In genomic region chr4:57110635-57111546, GRCh38 we compare ENCODE assay signal across 8 cellular contexts. TPM values are rescaled to one million over a fixed set of nuclear protein-coding genes. Genes with fewer than 3 reads are reported as not detected.
A peak's percentile ranks its signal among the peaks of the same experiment; 100 is the strongest.
DNase-seq lines count a peak whose midpoint lies in the region; ATAC-seq and TF ChIP-seq lines count a peak whose summit lies in the region.

No MANE protein-coding gene starts in this region.

- H3K36me3 ChIP-seq in WERI-Rb-1 (no peaks in the 10 kb centered on the region), esophagus squamous epithelium (no peaks in the 10 kb centered on the region), transverse colon (no peaks in the 10 kb centered on the region)

- H3K9me3 ChIP-seq in AG04450 (ENCODE audit: control insufficient read depth, insufficient read depth, low read length), result no peaks in the 10 kb centered on the region; the same call in none of the 2 replicates
- H3K9me3 ChIP-seq in WERI-Rb-1 (ENCODE audit: severe bottlenecking), result no peaks in the 10 kb centered on the region
- no peaks in the 10 kb centered on the region for H3K9me3 ChIP-seq in esophagus squamous epithelium
- H3K9me3 ChIP-seq in mononuclear cell (ENCODE audit: low read depth, low read length), result no peaks in the 10 kb centered on the region
- no peaks in the 10 kb centered on the region for H3K9me3 ChIP-seq in transverse colon

- CTCF ChIA-PET in AG04450 (lab: Charles Lee), result interaction anchor here (1.2 to 3.6 kb wide), 2 partner anchors 30 to 53 kb away, joined by 4 to 19 read pairs; no protein-coding TSS in a partner anchor

- H3K4me3 ChIP-seq in AG04450 (ENCODE audit: low read depth, low read length) (peak overlapping the region; percentile 75), WERI-Rb-1 (ENCODE audit: low read depth, low read length) (peak overlapping the region; percentile 49), esophagus squamous epithelium (peak overlapping the region; percentile 58 to 85 (median 70)), mononuclear cell (ENCODE audit: low read length) (peak overlapping the region; percentile 49), transverse colon (peak overlapping the region in 3 of 4 donors; percentile 55 to 83 (median 67))

- no peak for ATAC-seq in HG02973 (IDR thresholded peaks at IDR 0.05; ENCODE audit: unreplicated experiment)

- TF ChIP-seq CTCF in AG04450 (IDR thresholded peaks at IDR 0.05; ENCODE audit: low read depth, low read length) (no peak), GM13977 (IDR thresholded peaks at IDR 0.05; ENCODE audit: extremely low read depth, insufficient read depth, missing control alignments) (no peak), WERI-Rb-1 (IDR thresholded peaks at IDR 0.05; ENCODE audit: low read depth, low read length) (no peak), esophagus squamous epithelium (IDR thresholded peaks at IDR 0.05) (no peak), transverse colon (IDR thresholded peaks at IDR 0.05) (no peak)

- in situ Hi-C loops in GM13977 (cut with MboI; ENCODE audit: low pct_unique_long_range_greater_than_20kb, low sequenced_read_pairs, unreplicated experiment) (no loop called here), transverse colon (cut with MboI; ENCODE audit: low pct_ligation_motif_present in 1 of 4, low pct_unique_long_range_greater_than_20kb in 1 of 4, low sequenced_read_pairs in 3 of 4) (no loop called here)

- peaks cover 7 to 33% (median 11%) of the 10 kb centered on the region in 3 donors for H3K4me1 ChIP-seq in esophagus squamous epithelium
- peaks cover 47% of the 10 kb centered on the region for H3K4me1 ChIP-seq in mononuclear cell (ENCODE audit: insufficient read depth, low read length)
- H3K4me1 ChIP-seq in transverse colon, result peaks cover 0 to 32% (median 9%) of the 10 kb centered on the region in 4 donors

- TF ChIP-seq POLR2A in esophagus squamous epithelium (IDR thresholded peaks at IDR 0.05) (no peak), transverse colon (IDR thresholded peaks at IDR 0.05) (no peak)

- POLR2A ChIA-PET in AG04450 (lab: Yijun Ruan, JAX), result interaction anchor here (1.0 to 4.2 kb wide), 6 partner anchors 9 to 91 kb away, joined by 3 to 24 read pairs (median 6); no protein-coding TSS in a partner anchor

- H3K27ac ChIP-seq in AG04450 (ENCODE audit: low read depth, low read length) (peak overlapping the region; percentile 94), WERI-Rb-1 (no peak overlapping the region), esophagus squamous epithelium (peak overlapping the region; percentile 85 to 95 (median 89)), transverse colon (peak overlapping the region; percentile 87 to 93 (median 89))

- WGBS in esophagus squamous epithelium, 2 donors, result 0 to 2% methylated on average over 12 to 18 of the region's 25 CpGs
- 10 to 37% methylated on average over 3 to 25 of the region's 25 CpGs for WGBS in transverse colon (ENCODE audit: low coverage in 1 of 2), 2 donors

- intact Hi-C loops in esophagus squamous epithelium (cut with DNase I), result no loop called here
- intact Hi-C loops in transverse colon (cut with DNase I; ENCODE audit: low total_unique reads), result loop anchor here (5.0 kb wide), 1 partner anchor 74 kb away; no protein-coding TSS in a partner anchor

- H3K27me3 ChIP-seq in AG04450 (ENCODE audit: control insufficient read depth, insufficient read depth, low read length) (no peaks in the 10 kb centered on the region), WERI-Rb-1 (ENCODE audit: insufficient read depth, low read depth, severe bottlenecking) (peaks cover 37% of the 10 kb centered on the region), esophagus squamous epithelium (peaks cover 0 to 79% (median 3%) of the 10 kb centered on the region in 4 donors), mononuclear cell (ENCODE audit: insufficient read depth, low read length) (peaks cover 21% of the 10 kb centered on the region), transverse colon (peaks cover 22% of the 10 kb centered on the region)

- TF ChIP-seq EP300 in transverse colon (IDR thresholded peaks at IDR 0.05; ENCODE audit: low read depth), result no peak

- DNase-seq in AG04450 (ENCODE audit: low read depth, low spot score) (no peak), GM13977 (ENCODE audit: low spot score) (peak; percentile 60), HS-27A (ENCODE audit: low read depth) (peak; percentile 59), WERI-Rb-1 (peak; percentile 22), esophagus squamous epithelium (lab: John Stamatoyannopoulos, UW) (no peak), transverse colon (peak; percentile 30)

RNA-seq across cellular contexts. Expression of gene IGFBP7, which starts 0.7 kb away (rescaled TPM):
- polyA plus RNA-seq in AG04450 (2011; rRNA removed), result 610 and 655 TPM in 2 replicates
- 54.8 and 57.3 TPM in 2 replicates for polyA minus RNA-seq in AG04450 (2011; rRNA and poly(A)+ RNA removed)
- total RNA-seq in esophagus squamous epithelium, result 100 to 1,000 TPM in 2 of 4 donors, 10 to 100 TPM in 2; 26.4 to 135 (median 91.3) TPM
- total RNA-seq in mononuclear cell, result 16.6 TPM
- 100 to 1,000 TPM in 3 of 4 donors, 10 to 100 TPM in 1; 96.1 to 646 (median 126) TPM for total RNA-seq in transverse colon

Comparison
In these comparisons a context has a peak if more than half of its experiments do, and no peak if none do; other contexts are left out.
1. DNase-seq: peak in GM13977 (single experiment), HS-27A (single experiment), WERI-Rb-1 (single experiment) and transverse colon (single experiment); none in AG04450 (single experiment) and esophagus squamous epithelium (single experiment).
2. Peak in every context shown above with its lines, with median percentiles within 50 percentile points of each other: H3K4me3 ChIP-seq.